9 cellular contexts compared by ENCODE assay signal in the genomic region with DNA sequence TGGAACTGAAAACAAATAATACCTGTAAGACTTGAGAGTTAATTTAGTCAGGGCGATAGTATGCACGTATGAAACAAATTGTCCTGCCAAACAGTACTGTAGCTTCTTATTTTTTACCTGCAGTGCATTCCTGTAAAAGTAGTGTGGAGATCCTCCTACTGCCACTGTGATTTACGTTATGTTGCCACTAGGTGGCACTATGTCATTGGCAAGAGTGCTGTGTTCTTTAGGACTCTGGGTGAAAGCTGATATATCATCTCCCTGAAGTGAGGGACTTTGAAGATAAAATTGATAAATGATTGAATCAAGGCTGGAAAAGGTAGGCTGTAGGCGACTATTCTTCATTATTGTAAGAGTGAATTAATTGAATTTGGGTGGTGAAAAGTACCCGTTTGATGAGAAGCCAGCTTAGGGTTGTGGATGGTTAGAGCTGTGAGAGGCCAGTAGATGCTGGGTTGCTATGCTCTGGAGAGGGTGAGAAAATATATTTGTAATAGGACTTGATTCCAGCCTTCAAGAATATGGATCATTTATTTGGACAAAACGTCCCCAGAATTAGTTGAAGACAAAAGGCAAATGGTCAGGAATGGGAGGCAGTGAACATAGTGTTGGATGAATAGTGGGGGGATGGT. TPM values are rescaled to one million over a fixed set of nuclear protein-coding genes. Genes with fewer than 3 reads are reported as not detected.
DNase-seq lines count a peak whose midpoint lies in the region; ATAC-seq, FAIRE-seq and TF ChIP-seq lines count a peak whose summit lies in the region.
"Not testable (repeated sequence)": the region's sequence is repeated elsewhere in the genome, so short reads cannot be mapped to it uniquely, and the experiment has no call there.
"Had no signal": no experiment of that assay in that cellular context is flagged by ENCODE, and none has a peak within 500 bp of the region (broad histone marks: within the 10 kb centered on the region; RNA-seq: fewer than 3 reads in every experiment).

No MANE protein-coding gene starts in this region.

- not testable (repeated sequence) for H3K36me3 ChIP-seq in pancreas, thoracic aorta

- H3K27ac ChIP-seq in pancreas, thoracic aorta: not testable (repeated sequence)

- not testable (repeated sequence) for H3K9me3 Mint-ChIP-seq in activated naive CD8-positive, alpha-beta T cell treated with anti-CD3 and anti-CD28 coated beads, Interleukin-2, amount 10 ng/mL, durations not matched to agents 7 days and 5 days

- not testable (repeated sequence) for H3K27me3 Mint-ChIP-seq in activated naive CD8-positive, alpha-beta T cell treated with anti-CD3 and anti-CD28 coated beads, Interleukin-2, amount 10 ng/mL, durations not matched to agents 7 days and 5 days

- H3K4me3 ChIP-seq in pancreas, thoracic aorta: not testable (repeated sequence)

- peak; percentile 98 for FAIRE-seq in pancreas (lab: Jason Lieb, UNC)

- H3K4me3 Mint-ChIP-seq in activated naive CD8-positive, alpha-beta T cell treated with anti-CD3 and anti-CD28 coated beads, Interleukin-2, amount 10 ng/mL, durations not matched to agents 7 days and 5 days = not testable (repeated sequence)

- H3K4me1 ChIP-seq in pancreas; thoracic aorta (ENCODE audit: control insufficient read depth in 1 of 2, low read depth in 2 of 2): not testable (repeated sequence)

- DNase-seq in activated CD4-positive, alpha-beta T cell treated with anti-CD3 and anti-CD28 coated beads for 4 hours = peak; percentile 25 to 68
- DNase-seq in activated naive CD8-positive, alpha-beta T cell treated with anti-CD3 and anti-CD28 coated beads, Interleukin-2, amount 10 ng/mL, durations not matched to agents 7 days and 5 days; thoracic aorta (ENCODE audit: low spot score): not testable (repeated sequence)
- peak in 35 of 42 donors; percentile 2 to 81 (median 39) for DNase-seq in head of caudate nucleus
- peak in 3 of 6 donors; percentile 5 to 48 (median 12) for DNase-seq in pancreas

- not testable (repeated sequence) for H3K4me1 Mint-ChIP-seq in activated naive CD8-positive, alpha-beta T cell treated with anti-CD3 and anti-CD28 coated beads, Interleukin-2, amount 10 ng/mL, durations not matched to agents 7 days and 5 days

- TF ChIP-seq CTCF in GM12874 (IDR thresholded peaks at IDR 0.05; ENCODE audit: insufficient read depth, low read depth, low read length) = peak; percentile 26; the same call in 1 of the 2 replicates
- TF ChIP-seq CTCF in pancreas (IDR thresholded peaks at IDR 0.05) = peak in 1 of 4 donors; percentile 8
- peak; percentile 25 for TF ChIP-seq CTCF in thoracic aorta (IDR thresholded peaks at IDR 0.05)

- 0% methylated on average over 2 of the region's 6 CpGs for WGBS in pancreas, 2 donors

- H3K36me3 Mint-ChIP-seq in activated naive CD8-positive, alpha-beta T cell treated with anti-CD3 and anti-CD28 coated beads, Interleukin-2, amount 10 ng/mL, durations not matched to agents 7 days and 5 days = not testable (repeated sequence)

- POLR2A ChIA-PET in activated naive CD8-positive, alpha-beta T cell treated with anti-CD3 and anti-CD28 coated beads, Interleukin-2, amount 10 ng/mL, durations not matched to agents 7 days and 5 days (lab: Charles Lee) = not testable (repeated sequence)

- H3K27me3 ChIP-seq in pancreas; thoracic aorta (replicated peaks; ENCODE audit: insufficient read depth): not testable (repeated sequence)

- H3K9me3 ChIP-seq in pancreas, thoracic aorta: not testable (repeated sequence)

- ATAC-seq in GM21526 (IDR thresholded peaks at IDR 0.05; ENCODE audit: low FRiP score, unreplicated experiment) (peak; percentile 78), HG03196 (IDR thresholded peaks at IDR 0.05; ENCODE audit: unreplicated experiment) (peak; percentile 90), pancreas (peak; percentile 96 to 97 (median 96)), thoracic aorta (ENCODE audit: insufficient number of reproducible peaks, low FRiP score, low read depth) (peak; percentile 86)
- ATAC-seq in activated naive CD8-positive, alpha-beta T cell treated with anti-CD3 and anti-CD28 coated beads, Interleukin-2, amount 10 ng/mL, durations not matched to agents 7 days and 5 days (ENCODE audit: low read depth) = peak; percentile 95

- intact Hi-C loops in head of caudate nucleus (cut with DNase I); pancreas (cut with DNase I): not testable (repeated sequence)

- not testable (repeated sequence) for H3K27ac Mint-ChIP-seq in activated naive CD8-positive, alpha-beta T cell treated with anti-CD3 and anti-CD28 coated beads, Interleukin-2, amount 10 ng/mL, durations not matched to agents 7 days and 5 days

RNA-seq across cellular contexts. Expression of gene GOLGA6L10, which starts 16.5 kb away (rescaled TPM):
- 1 to 10 TPM; 4.2 TPM for total RNA-seq in activated naive CD8-positive, alpha-beta T cell treated with anti-CD3 and anti-CD28 coated beads, Interleukin-2, amount 10 ng/mL, durations not matched to agents 7 days and 5 days
- 1 to 10 TPM in 4 of 6 donors, under 1 TPM in 2; 0.49 to 1.9 (median 1.5) TPM for total RNA-seq in pancreas
- polyA plus RNA-seq in pancreas = 1 to 10 TPM; 2.9 to 4.3 TPM
- total RNA-seq in thoracic aorta = 1 to 10 TPM in 1 of 2 donors, under 1 TPM in 1; 0.42 to 3.1 TPM
- total RNA-seq: HT-29 had no signal
